ENCODE assay signal across 21 cellular contexts in genomic region chr4:148092316-148093014, GRCh38.
"Had no signal": no experiment of that assay in that cellular context is flagged by ENCODE, and none has a peak within 500 bp of the region (broad histone marks: within the 10 kb centered on the region; RNA-seq: fewer than 3 reads in every experiment).

No MANE protein-coding gene starts in this region.

- H3K9me3 ChIP-seq: breast epithelium, esophagus squamous epithelium, prostate gland, thyroid gland, upper lobe of right lung had no signal

- H3K9me3 Mint-ChIP-seq: activated T-helper 17 cell treated with anti-CD3 and anti-CD28 coated beads, Interleukin-2, amount 50 U/mL, for 72 hours; central memory CD8-positive, alpha-beta T cell; effector memory CD8-positive, alpha-beta T cell; T-cell; T-helper 2 cell treated with Interferon-gamma antibody and Interleukin-4, amounts not matched to agents 5 μg/mL and 100 μg/mL, for 36 hours had no signal

- H3K27ac Mint-ChIP-seq: activated CD8-positive, alpha-beta T cell treated with anti-CD3 and anti-CD28 coated beads, Interleukin-2, amount 10 ng/mL, durations not matched to agents 7 days and 5 days; activated naive CD8-positive, alpha-beta T cell treated with anti-CD3 and anti-CD28 coated beads for 36 hours; activated T-helper 17 cell treated with anti-CD3 and anti-CD28 coated beads, Interleukin-2, amount 50 U/mL, for 72 hours; T-cell; T-helper 2 cell treated with Interferon-gamma antibody and Interleukin-4, amounts not matched to agents 5 μg/mL and 100 μg/mL, for 36 hours had no signal

- H3K27me3 Mint-ChIP-seq: activated naive CD8-positive, alpha-beta T cell treated with anti-CD3 and anti-CD28 coated beads for 36 hours; activated T-helper 17 cell treated with anti-CD3 and anti-CD28 coated beads, Interleukin-2, amount 50 U/mL, for 72 hours; central memory CD8-positive, alpha-beta T cell; effector memory CD8-positive, alpha-beta T cell; naive thymus-derived CD4-positive, alpha-beta T cell; T-cell had no signal

- H3K4me1 ChIP-seq: breast epithelium, esophagus squamous epithelium, prostate gland, upper lobe of right lung had no signal

- ATAC-seq: activated CD8-positive, alpha-beta T cell treated with anti-CD3 and anti-CD28 coated beads, Interleukin-2, amount 10 ng/mL, durations not matched to agents 7 days and 5 days; activated T-helper 17 cell treated with anti-CD3 and anti-CD28 coated beads, Interleukin-2, amount 50 U/mL, for 72 hours; effector memory CD8-positive, alpha-beta T cell; naive thymus-derived CD4-positive, alpha-beta T cell; stimulated activated naive CD8-positive, alpha-beta T cell treated with anti-CD3 and anti-CD28 coated beads, Interleukin-15, Interleukin-2, amounts not matched to agents 100 U/mL and 50 U/mL, for 24 hours; T-cell had no signal

- H3K36me3 ChIP-seq: breast epithelium, prostate gland, thyroid gland, upper lobe of right lung, WERI-Rb-1 had no signal

- H3K4me3 ChIP-seq: breast epithelium, dorsolateral prefrontal cortex, esophagus squamous epithelium, lung, prostate gland, thyroid gland, upper lobe of right lung had no signal

- H3K27me3 ChIP-seq: breast epithelium, dorsolateral prefrontal cortex, esophagus squamous epithelium, thyroid gland, upper lobe of right lung had no signal

- H3K4me3 Mint-ChIP-seq: activated CD8-positive, alpha-beta T cell treated with anti-CD3 and anti-CD28 coated beads, Interleukin-2, amount 10 ng/mL, durations not matched to agents 7 days and 5 days; activated naive CD8-positive, alpha-beta T cell treated with anti-CD3 and anti-CD28 coated beads for 36 hours; activated T-helper 17 cell treated with anti-CD3 and anti-CD28 coated beads, Interleukin-2, amount 50 U/mL, for 72 hours; central memory CD8-positive, alpha-beta T cell; effector memory CD8-positive, alpha-beta T cell; naive thymus-derived CD4-positive, alpha-beta T cell; T-cell; T-helper 2 cell treated with Interferon-gamma antibody and Interleukin-4, amounts not matched to agents 5 μg/mL and 100 μg/mL, for 36 hours had no signal

- H3K27ac ChIP-seq: breast epithelium, esophagus squamous epithelium, prostate gland, thyroid gland, upper lobe of right lung, WERI-Rb-1 had no signal

- DNase-seq: activated CD4-positive, alpha-beta T cell treated with anti-CD3 and anti-CD28 coated beads, Interleukin-2, amount 50 U/mL, for 1 hour; activated CD4-positive, CD25-positive, alpha-beta regulatory T cell treated with anti-CD3 and anti-CD28 coated beads, Interleukin-2, amount 50 U/mL, for 72 hours; activated CD8-positive, alpha-beta T cell treated with anti-CD3 and anti-CD28 coated beads, Interleukin-2, amount 10 ng/mL, durations not matched to agents 7 days and 5 days; activated naive CD4-positive, alpha-beta T cell treated with Interleukin-2 at 50 U/mL for 16 hours; activated naive CD8-positive, alpha-beta T cell treated with anti-CD3 and anti-CD28 coated beads for 36 hours; dorsolateral prefrontal cortex; effector memory CD8-positive, alpha-beta T cell; esophagus squamous epithelium; naive thymus-derived CD4-positive, alpha-beta T cell; stimulated activated CD4-positive, alpha-beta T cell treated with anti-CD3 and anti-CD28 coated beads, Interleukin-4, amount 100 ng/mL, for 24 hours; stimulated activated naive CD8-positive, alpha-beta T cell treated with anti-CD3 and anti-CD28 coated beads, Interleukin-15, Interleukin-2, amounts not matched to agents 100 U/mL and 50 U/mL, for 24 hours; T-cell; thyroid gland; upper lobe of right lung; WERI-Rb-1 had no signal
